28 cellular contexts compared by ENCODE assay signal in the genomic region with DNA sequence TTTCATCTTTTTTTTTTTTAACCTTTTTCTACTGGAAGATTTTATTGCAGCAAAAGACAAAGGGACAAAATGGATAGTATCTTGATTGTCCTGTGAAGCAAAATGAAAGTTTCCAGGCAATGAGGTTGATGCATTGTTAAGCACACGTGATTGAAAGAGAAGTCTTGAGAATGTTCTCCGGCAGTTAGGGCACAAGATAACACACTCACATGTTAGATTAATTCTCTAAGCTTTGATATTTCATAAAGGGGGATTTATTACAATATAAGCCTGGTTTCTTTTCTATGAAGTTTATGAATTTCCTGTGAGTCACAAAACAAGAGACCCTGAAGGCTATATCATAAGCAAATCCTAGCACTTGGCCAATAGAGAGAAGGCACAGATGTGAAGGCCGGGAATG.
"Had no signal": no experiment of that assay in that cellular context is flagged by ENCODE, and none has a peak within 500 bp of the region (broad histone marks: within the 10 kb centered on the region; RNA-seq: fewer than 3 reads in every experiment).

No MANE protein-coding gene starts in this region.

- H3K27ac Mint-ChIP-seq: activated CD4-positive, alpha-beta memory T cell treated with anti-CD3 and anti-CD28 coated beads, Interleukin-2, amount 10 ng/mL, durations not matched to agents 7 days and 5 days; activated CD4-positive, alpha-beta T cell treated with anti-CD3 and anti-CD28 coated beads, Interleukin-2, amount 10 ng/mL, durations not matched to agents 24 days and 14 days; activated naive CD8-positive, alpha-beta T cell treated with anti-CD3 and anti-CD28 coated beads, Interleukin-2, amount 50 U/mL, for 24 hours; activated T-cell treated with anti-CD3 and anti-CD28 coated beads, Interleukin-2, amount 50 U/mL, for 24 hours; effector memory CD8-positive, alpha-beta T cell; nephron; progenitor cell of endocrine pancreas; stimulated activated naive B cell treated with anti-CD40 and anti-IgM and Interleukin-4, amounts not matched to agents 10 μg/mL and 1 μg/mL and 100 μg/mL, for 72 hours; T-helper 1 cell treated with Interleukin-12 subunit alpha and Interleukin-12 subunit beta and Interleukin-4 antibody, amounts not matched to agents 30 μg/mL and 1 μg/mL, for 36 hours had no signal

- H3K4me3 Mint-ChIP-seq: activated CD4-positive, alpha-beta memory T cell treated with anti-CD3 and anti-CD28 coated beads, Interleukin-2, amount 10 ng/mL, durations not matched to agents 7 days and 5 days; activated CD4-positive, alpha-beta T cell treated with anti-CD3 and anti-CD28 coated beads, Interleukin-2, amount 10 ng/mL, durations not matched to agents 24 days and 14 days; activated naive CD8-positive, alpha-beta T cell treated with anti-CD3 and anti-CD28 coated beads, Interleukin-2, amount 50 U/mL, for 24 hours; activated T-cell treated with anti-CD3 and anti-CD28 coated beads, Interleukin-2, amount 50 U/mL, for 24 hours; effector memory CD8-positive, alpha-beta T cell; nephron; stimulated activated naive B cell treated with anti-CD40 and anti-IgM and Interleukin-4, amounts not matched to agents 10 μg/mL and 1 μg/mL and 100 μg/mL, for 72 hours; T-helper 1 cell treated with Interleukin-12 subunit alpha and Interleukin-12 subunit beta and Interleukin-4 antibody, amounts not matched to agents 30 μg/mL and 1 μg/mL, for 36 hours had no signal

- H3K9me3 Mint-ChIP-seq: activated naive CD8-positive, alpha-beta T cell treated with anti-CD3 and anti-CD28 coated beads, Interleukin-2, amount 50 U/mL, for 24 hours; activated T-cell treated with anti-CD3 and anti-CD28 coated beads, Interleukin-2, amount 50 U/mL, for 24 hours; effector memory CD8-positive, alpha-beta T cell; T-helper 1 cell treated with Interleukin-12 subunit alpha and Interleukin-12 subunit beta and Interleukin-4 antibody, amounts not matched to agents 30 μg/mL and 1 μg/mL, for 36 hours had no signal

- H3K4me3 ChIP-seq: body of pancreas, coronary artery, heart left ventricle, lower lobe of right lung, sigmoid colon, SK-N-MC, stomach, testis had no signal

- H3K27me3 Mint-ChIP-seq: activated CD4-positive, alpha-beta T cell treated with anti-CD3 and anti-CD28 coated beads, Interleukin-2, amount 10 ng/mL, durations not matched to agents 24 days and 14 days; activated naive CD8-positive, alpha-beta T cell treated with anti-CD3 and anti-CD28 coated beads, Interleukin-2, amount 50 U/mL, for 24 hours; activated T-cell treated with anti-CD3 and anti-CD28 coated beads, Interleukin-2, amount 50 U/mL, for 24 hours; progenitor cell of endocrine pancreas had no signal

- DNase-seq: activated CD4-positive, alpha-beta memory T cell treated with anti-CD3 and anti-CD28 coated beads, Interleukin-2, amount 10 ng/mL, durations not matched to agents 7 days and 5 days; activated CD4-positive, alpha-beta T cell treated with anti-CD3 and anti-CD28 coated beads, Interleukin-2, amount 10 ng/mL, durations not matched to agents 24 days and 14 days; activated CD4-positive, CD25-positive, alpha-beta regulatory T cell treated with anti-CD3 and anti-CD28 coated beads, Interleukin-2, amount 50 U/mL, for 72 hours; activated CD8-positive, alpha-beta memory T cell treated with anti-CD3 and anti-CD28 coated beads, Interleukin-2, amount 50 U/mL, for 48 hours; activated gamma-delta T cell; activated naive CD4-positive, alpha-beta T cell treated with anti-CD3 and anti-CD28 coated beads, Interleukin-2, amount 50 U/mL, for 16 hours; activated naive CD8-positive, alpha-beta T cell treated with anti-CD3 and anti-CD28 coated beads, Interleukin-2, amount 50 U/mL, for 24 hours; activated T-cell treated with anti-CD3 and anti-CD28 coated beads, Interleukin-2, amount 50 U/mL, for 24 hours; body of pancreas; cerebellar nuclear complex; effector memory CD8-positive, alpha-beta T cell; erythroblast; heart left ventricle; lower lobe of right lung; sigmoid colon; stimulated activated CD4-positive, alpha-beta T cell treated with anti-CD3 and anti-CD28 coated beads, Interleukin-15, amount 100 ng/mL, for 24 hours; stimulated activated CD4-positive, alpha-beta T cell treated with anti-CD3 and anti-CD28 coated beads, Interleukin-2, amount 100 ng/mL, for 24 hours; stimulated activated naive B cell treated with anti-CD40 and anti-IgM and Interleukin-4, amounts not matched to agents 10 μg/mL and 1 μg/mL and 100 μg/mL, for 72 hours; stomach; T1000; testis; trophoblast cell had no signal

- H3K27ac ChIP-seq: body of pancreas, coronary artery, heart left ventricle, lower lobe of right lung, sigmoid colon, SK-N-MC, stomach, testis had no signal

- H3K27me3 ChIP-seq: body of pancreas, heart left ventricle, sigmoid colon, stomach, testis had no signal

- H3K9me3 ChIP-seq: body of pancreas, heart left ventricle, lower lobe of right lung, sigmoid colon, stomach, testis had no signal

- H3K4me1 Mint-ChIP-seq: activated CD4-positive, alpha-beta memory T cell treated with anti-CD3 and anti-CD28 coated beads, Interleukin-2, amount 10 ng/mL, durations not matched to agents 7 days and 5 days; activated CD4-positive, alpha-beta T cell treated with anti-CD3 and anti-CD28 coated beads, Interleukin-2, amount 10 ng/mL, durations not matched to agents 24 days and 14 days had no signal

- H3K36me3 ChIP-seq: heart left ventricle, lower lobe of right lung, sigmoid colon, stomach had no signal

- ATAC-seq: activated naive CD8-positive, alpha-beta T cell treated with anti-CD3 and anti-CD28 coated beads, Interleukin-2, amount 50 U/mL, for 24 hours; body of pancreas; effector memory CD8-positive, alpha-beta T cell; heart left ventricle; left lobe of liver; lower lobe of right lung; stimulated activated naive B cell treated with anti-CD40 and anti-IgM and Interleukin-4, amounts not matched to agents 10 μg/mL and 1 μg/mL and 100 μg/mL, for 72 hours had no signal

- H3K4me1 ChIP-seq: body of pancreas, lower lobe of right lung, sigmoid colon, stomach, testis had no signal
